22 cellular contexts compared by ENCODE assay signal in the genomic region with DNA sequence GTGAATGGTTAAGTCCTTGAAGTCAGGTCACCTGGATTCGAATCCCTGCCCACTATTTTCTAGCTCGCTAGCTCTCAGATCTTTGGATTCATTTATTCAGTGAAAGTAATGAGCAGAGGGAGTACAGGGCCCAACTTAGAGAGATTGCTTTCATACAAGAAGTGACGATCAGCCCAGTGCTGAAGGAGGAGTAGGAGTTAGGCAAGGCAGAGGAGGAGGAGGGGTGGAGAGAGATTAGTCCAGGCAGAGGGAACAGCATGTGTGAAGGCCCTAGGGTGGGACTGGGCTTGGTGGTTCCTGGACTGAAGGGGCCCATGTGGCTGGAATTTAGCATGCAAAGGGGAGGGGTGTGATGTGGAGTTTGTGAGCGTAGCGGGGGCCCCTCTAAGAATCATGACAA. TPM values are rescaled to one million over a fixed set of nuclear protein-coding genes. Genes with fewer than 3 reads are reported as not detected.
DNase-seq lines count a peak whose midpoint lies in the region; ATAC-seq and TF ChIP-seq lines count a peak whose summit lies in the region.
"Had no signal": no experiment of that assay in that cellular context is flagged by ENCODE, and none has a peak within 500 bp of the region (broad histone marks: within the 10 kb centered on the region; RNA-seq: fewer than 3 reads in every experiment).

No MANE protein-coding gene starts in this region.

- H2BK15ac ChIP-seq in neuronal stem cell (ENCODE audit: low read length) = no peak overlapping the region

- no peak overlapping the region for H3K4ac ChIP-seq in neuronal stem cell (ENCODE audit: low read length)

- H3K36me3 ChIP-seq in WERI-Rb-1 (no peaks in the 10 kb centered on the region), neuronal stem cell (replicated peaks in 1 of 2; ENCODE audit: control insufficient read depth in 2 of 2, insufficient read depth in 2 of 2, low read length in 2 of 2) (no peaks in the 10 kb centered on the region), Peyer's patch (no peaks in the 10 kb centered on the region)
- H3K36me3 ChIP-seq: BE2C; BLaER1 treated with 17β-estradiol and CSF1 and Interleukin-3, amounts not matched to agents 10 nM and 100 nM; HAP-1 had no signal

- no peaks in the 10 kb centered on the region for H3K79me1 ChIP-seq in neuronal stem cell (ENCODE audit: low read depth, low read length)

- no peaks in the 10 kb centered on the region for H3K27me3 ChIP-seq in WERI-Rb-1 (ENCODE audit: insufficient read depth, low read depth, severe bottlenecking)
- peaks cover 0 to 20% (median 0%) of the 10 kb centered on the region in 3 experiments for H3K27me3 ChIP-seq in neuronal stem cell (ENCODE audit: control insufficient read depth in 3 of 3, insufficient read depth in 3 of 3, low read depth in 1 of 3, low read length in 3 of 3)
- H3K27me3 ChIP-seq in Peyer's patch = no peaks in the 10 kb centered on the region
- H3K27me3 ChIP-seq: BE2C; BLaER1 treated with 17β-estradiol and CSF1 and Interleukin-3, amounts not matched to agents 10 nM and 100 nM had no signal

- DNase-seq in NCI-H524 (lab: John Stamatoyannopoulos, UW) (peak; percentile 26 to 68), NCI-H524 treated with DMSO at 0.1 percent for 48 hours (lab: John Stamatoyannopoulos, UW) (no peak), WERI-Rb-1 (peak; percentile 28), neuronal stem cell (ENCODE audit: low spot score) (no peak), Peyer's patch (no peak)
- no peak for DNase-seq in activated CD4-positive, alpha-beta T cell treated with anti-CD3 and anti-CD28 coated beads for 36 hours
- DNase-seq: ACHN; AML-193; BE2C; CD4-positive, alpha-beta T cell; CD8-positive, alpha-beta memory T cell; DMS 273 treated with DMSO at 0.1 percent for 48 hours; DMS79; EL; GDM1; GOT3 had no signal

- H3K9me3 Mint-ChIP-seq in activated CD4-positive, alpha-beta T cell treated with anti-CD3 and anti-CD28 coated beads for 36 hours (ENCODE audit: low read depth) = no peaks in the 10 kb centered on the region
- H3K9me3 Mint-ChIP-seq: CD4-positive, alpha-beta T cell; CD8-positive, alpha-beta memory T cell had no signal

- no peak for ATAC-seq in activated CD4-positive, alpha-beta T cell treated with anti-CD3 and anti-CD28 coated beads for 36 hours
- ATAC-seq: A549, GM12878 had no signal

- TF ChIP-seq CTCF in WERI-Rb-1 (IDR thresholded peaks at IDR 0.05; ENCODE audit: low read depth, low read length) (no peak), Peyer's patch (IDR thresholded peaks at IDR 0.05) (no peak)

- no peak overlapping the region for H2BK120ac ChIP-seq in neuronal stem cell (ENCODE audit: low read depth, low read length)

- H4K91ac ChIP-seq in neuronal stem cell (ENCODE audit: low read depth, low read length, poor library complexity) = no peak overlapping the region

- no peak overlapping the region for H3K14ac ChIP-seq in neuronal stem cell (ENCODE audit: low read length)

- no peak overlapping the region for H3K23ac ChIP-seq in neuronal stem cell (ENCODE audit: low read depth, low read length, poor library complexity)

- peak overlapping the region; percentile 10 for H3K9ac ChIP-seq in neuronal stem cell (ENCODE audit: low read depth, low read length, poor library complexity)
- H3K9ac ChIP-seq: BLaER1 treated with 17β-estradiol and CSF1 and Interleukin-3, amounts not matched to agents 10 nM and 100 nM had no signal

- H3K4me3 ChIP-seq in WERI-Rb-1 (ENCODE audit: low read depth, low read length) = no peak overlapping the region; the same call in 1 of the 2 replicates
- H3K4me3 ChIP-seq in neuronal stem cell (ENCODE audit: low read length in 2 of 2) = no peak overlapping the region
- H3K4me3 ChIP-seq in Peyer's patch = no peak overlapping the region
- H3K4me3 ChIP-seq: A549; BLaER1 treated with 17β-estradiol and CSF1 and Interleukin-3, amounts not matched to agents 10 nM and 100 nM; GM12878; HAP-1 had no signal

- H3K9me3 ChIP-seq in WERI-Rb-1 (ENCODE audit: severe bottlenecking) (peaks cover 2% of the 10 kb centered on the region), neuronal stem cell (replicated peaks in 1 of 2; ENCODE audit: control insufficient read depth in 2 of 2, insufficient read depth in 1 of 2, low read depth in 1 of 2, low read length in 2 of 2) (no peaks in the 10 kb centered on the region), Peyer's patch (no peaks in the 10 kb centered on the region)
- H3K9me3 ChIP-seq: A549; BE2C; BLaER1 treated with 17β-estradiol and CSF1 and Interleukin-3, amounts not matched to agents 10 nM and 100 nM; HAP-1 had no signal

- H3K4me1 ChIP-seq in neuronal stem cell (ENCODE audit: control insufficient read depth in 2 of 2, insufficient read depth in 1 of 2, low read depth in 1 of 2, low read length in 2 of 2) (peaks cover 0 to 4% of the 10 kb centered on the region in 2 donors), Peyer's patch (peaks cover 0 to 14% (median 2%) of the 10 kb centered on the region in 4 donors)

- H3K4me2 ChIP-seq in neuronal stem cell (ENCODE audit: insufficient read depth, low read length, poor library complexity, severe bottlenecking) = no peak overlapping the region
- H3K4me2 ChIP-seq: A549; BLaER1 treated with 17β-estradiol and CSF1 and Interleukin-3, amounts not matched to agents 10 nM and 100 nM had no signal

- no peak overlapping the region for H4K8ac ChIP-seq in neuronal stem cell (ENCODE audit: low read depth, low read length)

- H3K4me1 Mint-ChIP-seq in activated CD4-positive, alpha-beta T cell treated with anti-CD3 and anti-CD28 coated beads for 36 hours = peaks cover 13% of the 10 kb centered on the region

- POLR2A ChIA-PET in activated CD4-positive, alpha-beta T cell treated with anti-CD3 and anti-CD28 coated beads for 36 hours (lab: Charles Lee) = no interaction called here

- CTCF ChIA-PET in activated CD4-positive, alpha-beta T cell treated with anti-CD3 and anti-CD28 coated beads for 36 hours (lab: Charles Lee) = no interaction called here

- H3K27ac Mint-ChIP-seq in activated CD4-positive, alpha-beta T cell treated with anti-CD3 and anti-CD28 coated beads for 36 hours = no peak overlapping the region
- H3K27ac Mint-ChIP-seq: CD14-positive monocyte; CD4-positive, alpha-beta T cell; CD8-positive, alpha-beta memory T cell had no signal

- TF ChIP-seq POLR2A in Peyer's patch (IDR thresholded peaks at IDR 0.05) = no peak

- H3K27ac ChIP-seq in WERI-Rb-1 (no peak overlapping the region; the same call in 1 of the 2 replicates), neuronal stem cell (replicated peaks; ENCODE audit: low read length) (no peak overlapping the region), Peyer's patch (no peak overlapping the region)
- H3K27ac ChIP-seq: 22Rv1; A549; BLaER1 treated with 17β-estradiol and CSF1 and Interleukin-3, amounts not matched to agents 10 nM and 100 nM had no signal

- no peak overlapping the region for H2BK12ac ChIP-seq in neuronal stem cell (ENCODE audit: low read length)

- no peak overlapping the region for H2AK5ac ChIP-seq in neuronal stem cell (ENCODE audit: low read depth, low read length)

- no peak overlapping the region for H3K4me3 Mint-ChIP-seq in activated CD4-positive, alpha-beta T cell treated with anti-CD3 and anti-CD28 coated beads for 36 hours
- H3K4me3 Mint-ChIP-seq: CD4-positive, alpha-beta T cell; CD8-positive, alpha-beta memory T cell had no signal

- H3K27me3 Mint-ChIP-seq in activated CD4-positive, alpha-beta T cell treated with anti-CD3 and anti-CD28 coated beads for 36 hours = peaks cover 7% of the 10 kb centered on the region

- H3K18ac ChIP-seq in neuronal stem cell (ENCODE audit: low read length) = no peak overlapping the region

- intact Hi-C loops in activated CD4-positive, alpha-beta T cell treated with anti-CD3 and anti-CD28 coated beads for 36 hours (cut with DNase I, micrococcal nuclease) = no loop called here

- no CpG with 5 or more reads among the region's 5 CpGs for WGBS in neuronal stem cell (ENCODE audit: extremely low coverage in 2 of 2, insufficient read length in 2 of 2, insufficient replicate concordance in 1 of 2), 2 donors

- H2AFZ ChIP-seq in neuronal stem cell (ENCODE audit: low read length) = no peak overlapping the region

- H2BK5ac ChIP-seq in neuronal stem cell (ENCODE audit: low read length) = no peak overlapping the region

- no peaks in the 10 kb centered on the region for H3K36me3 Mint-ChIP-seq in activated CD4-positive, alpha-beta T cell treated with anti-CD3 and anti-CD28 coated beads for 36 hours (ENCODE audit: low read depth)

RNA-seq across cellular contexts. Expression of a gene that starts 3.8 kb away (rescaled TPM):
- 17.3 TPM for polyA plus RNA-seq in neuronal stem cell (2013, experiment 1 of 2)
- polyA plus RNA-seq in neuronal stem cell (2013, experiment 2 of 2) = 18.2 TPM
- total RNA-seq in activated CD4-positive, alpha-beta T cell treated with anti-CD3 and anti-CD28 coated beads for 36 hours = 1 to 10 TPM; 6.5 to 8.5 TPM
- 1 to 10 TPM in 2 of 4 donors, under 1 TPM in 2; 0.38 to 1.7 (median 0.87) TPM for total RNA-seq in Peyer's patch
- polyA plus RNA-seq: CD14-positive monocyte had no signal

RNA-seq across cellular contexts. Expression of a gene that starts 21.2 kb away (rescaled TPM):
- 669 TPM for polyA plus RNA-seq in neuronal stem cell (2013, experiment 1 of 2)
- polyA plus RNA-seq in neuronal stem cell (2013, experiment 2 of 2) = 669 TPM
- 100 to 1,000 TPM; 273 to 312 TPM for total RNA-seq in activated CD4-positive, alpha-beta T cell treated with anti-CD3 and anti-CD28 coated beads for 36 hours
- 100 to 1,000 TPM in 2 of 4 donors, 10 to 100 TPM in 2; 44.3 to 148 (median 103) TPM for total RNA-seq in Peyer's patch

RNA-seq across cellular contexts. Expression of a gene that starts 54.1 kb away (rescaled TPM):
- polyA plus RNA-seq in neuronal stem cell (2013, experiment 1 of 2) = 1.3 TPM
- polyA plus RNA-seq in neuronal stem cell (2013, experiment 2 of 2) = 1.4 TPM
- total RNA-seq in activated CD4-positive, alpha-beta T cell treated with anti-CD3 and anti-CD28 coated beads for 36 hours = 1 to 10 TPM; 2.5 to 4.2 TPM
- total RNA-seq in Peyer's patch = 10 to 100 TPM; 12.4 to 32.9 (median 26.8) TPM
- polyA plus RNA-seq: CD14-positive monocyte had no signal

RNA-seq across cellular contexts. Expression of a gene that starts 59.3 kb away (rescaled TPM):
- 0.77 TPM for polyA plus RNA-seq in neuronal stem cell (2013, experiment 1 of 2)
- 0.97 TPM for polyA plus RNA-seq in neuronal stem cell (2013, experiment 2 of 2)
- not detected for total RNA-seq in activated CD4-positive, alpha-beta T cell treated with anti-CD3 and anti-CD28 coated beads for 36 hours
- 1 to 10 TPM in 3 of 4 donors, not detected in 1; 1.2 to 3.7 (median 2.9) TPM for total RNA-seq in Peyer's patch
- total RNA-seq: CD4-positive, alpha-beta T cell; CD8-positive, alpha-beta memory T cell; GM12878 had no signal
- polyA plus RNA-seq: CD14-positive monocyte; CD8-positive, alpha-beta memory T cell had no signal

Comparison
In these comparisons a context has a peak if more than half of its experiments do, and no peak if none do; other contexts are left out.
1. DNase-seq: peak in NCI-H524 (2 of 2) and WERI-Rb-1 (single experiment); none in NCI-H524 treated with DMSO at 0.1 percent for 48 hours (single experiment), neuronal stem cell (single experiment), activated CD4-positive, alpha-beta T cell treated with anti-CD3 and anti-CD28 coated beads for 36 hours (single experiment) and Peyer's patch (0 of 3).